17 cellular contexts compared by ENCODE assay signal in genomic region chr3:52554026-52554755, GRCh38.
"Had no signal": no experiment of that assay in that cellular context is flagged by ENCODE, and none has a peak within 500 bp of the region (broad histone marks: within the 10 kb centered on the region; RNA-seq: fewer than 3 reads in every experiment).

No MANE protein-coding gene starts in this region.

- DNase-seq: activated CD4-positive, alpha-beta memory T cell treated with anti-CD3 and anti-CD28 coated beads for 36 hours; activated naive CD4-positive, alpha-beta T cell treated with Interleukin-2 at 50 U/mL for 16 hours; activated naive CD8-positive, alpha-beta T cell treated with anti-CD3 and anti-CD28 coated beads, Interleukin-2, amount 50 U/mL, for 24 hours; central memory CD4-positive, alpha-beta T cell; effector memory CD8-positive, alpha-beta T cell; gastrocnemius medialis; heart right ventricle; islet precursor cell; left lung; mucosa of descending colon; natural killer cell; stimulated activated CD4-positive, alpha-beta T cell treated with anti-CD3 and anti-CD28 coated beads, Interleukin-12 subunit alpha, Interleukin-12 subunit beta, amount 100 ng/mL, for 4 hours; stimulated activated CD4-positive, alpha-beta T cell treated with anti-CD3 and anti-CD28 coated beads, Interleukin-2, amount 100 ng/mL, for 48 hours; T1000; testis had no signal

- ATAC-seq: activated naive CD8-positive, alpha-beta T cell treated with anti-CD3 and anti-CD28 coated beads, Interleukin-2, amount 50 U/mL, for 24 hours; effector memory CD8-positive, alpha-beta T cell; gastrocnemius medialis; heart right ventricle; left lung; mucosa of descending colon; natural killer cell had no signal

- H3K9me3 Mint-ChIP-seq: activated CD4-positive, alpha-beta memory T cell treated with anti-CD3 and anti-CD28 coated beads for 36 hours; activated naive CD8-positive, alpha-beta T cell treated with anti-CD3 and anti-CD28 coated beads, Interleukin-2, amount 50 U/mL, for 24 hours; dendritic cell treated with granulocyte-macrophage colony-stimulating factor and Interleukin-4, amounts not matched to agents 40 ng/mL and 50 ng/mL, for 4 days; effector memory CD8-positive, alpha-beta T cell; natural killer cell; stimulated activated naive CD8-positive, alpha-beta T cell treated with anti-CD3 and anti-CD28 coated beads, Interleukin-15, Interleukin-2, amounts not matched to agents 100 ng/mL and 50 ng/mL, for 24 hours had no signal

- H3K27me3 Mint-ChIP-seq: activated CD4-positive, alpha-beta memory T cell treated with anti-CD3 and anti-CD28 coated beads for 36 hours; activated naive CD8-positive, alpha-beta T cell treated with anti-CD3 and anti-CD28 coated beads, Interleukin-2, amount 50 U/mL, for 24 hours; dendritic cell treated with granulocyte-macrophage colony-stimulating factor and Interleukin-4, amounts not matched to agents 40 ng/mL and 50 ng/mL, for 4 days; effector memory CD8-positive, alpha-beta T cell; stimulated activated naive CD8-positive, alpha-beta T cell treated with anti-CD3 and anti-CD28 coated beads, Interleukin-15, Interleukin-2, amounts not matched to agents 100 ng/mL and 50 ng/mL, for 24 hours had no signal

- H3K4me3 Mint-ChIP-seq: activated CD4-positive, alpha-beta memory T cell treated with anti-CD3 and anti-CD28 coated beads for 36 hours; activated naive CD8-positive, alpha-beta T cell treated with anti-CD3 and anti-CD28 coated beads, Interleukin-2, amount 50 U/mL, for 24 hours; dendritic cell treated with granulocyte-macrophage colony-stimulating factor and Interleukin-4, amounts not matched to agents 40 ng/mL and 50 ng/mL, for 4 days; effector memory CD8-positive, alpha-beta T cell; natural killer cell; stimulated activated naive CD8-positive, alpha-beta T cell treated with anti-CD3 and anti-CD28 coated beads, Interleukin-15, Interleukin-2, amounts not matched to agents 100 ng/mL and 50 ng/mL, for 24 hours had no signal

- H3K27ac Mint-ChIP-seq: activated CD4-positive, alpha-beta memory T cell treated with anti-CD3 and anti-CD28 coated beads for 36 hours; dendritic cell treated with granulocyte-macrophage colony-stimulating factor and Interleukin-4, amounts not matched to agents 40 ng/mL and 50 ng/mL, for 4 days; stimulated activated naive CD8-positive, alpha-beta T cell treated with anti-CD3 and anti-CD28 coated beads, Interleukin-15, Interleukin-2, amounts not matched to agents 100 ng/mL and 50 ng/mL, for 24 hours had no signal
